ENCODE assay signal across 8 cellular contexts in genomic region chr2:200860092-200860795, GRCh38. TPM values are rescaled to one million over a fixed set of nuclear protein-coding genes. Genes with fewer than 3 reads are reported as not detected.
DNase-seq lines count a peak whose midpoint lies in the region; ATAC-seq and TF ChIP-seq lines count a peak whose summit lies in the region.

No MANE protein-coding gene starts in this region.

- ATAC-seq in omental fat pad (ENCODE audit: low FRiP score) (no peak), GM18907 (IDR thresholded peaks at IDR 0.05; ENCODE audit: unreplicated experiment) (no peak)

- intact Hi-C loops in esophagus squamous epithelium (cut with DNase I): loop anchor here (5.0 kb wide), 1 partner anchor 48 kb away; the partner anchor contains the start of gene BZW1

- H3K4me1 ChIP-seq in BLaER1 (peaks cover 23% of the 10 kb centered on the region), esophagus squamous epithelium (peaks cover 17 to 74% (median 21%) of the 10 kb centered on the region in 3 donors), osteoblast (ENCODE audit: insufficient read depth, low read length) (peaks cover 25% of the 10 kb centered on the region)

- peaks cover 84% of the 10 kb centered on the region for H3K79me2 ChIP-seq in osteoblast (ENCODE audit: insufficient read depth, low read length)

- WGBS in esophagus squamous epithelium, 2 donors: 26 to 37% methylated on average over 11 to 12 of the region's 12 CpGs

- H3K27me3 Mint-ChIP-seq in T-helper 1 cell treated with Interleukin-12 subunit alpha and Interleukin-12 subunit beta and Interleukin-4 antibody, amounts not matched to agents 30 μg/mL and 1 μg/mL, for 36 hours (ENCODE audit: low read depth): no peaks in the 10 kb centered on the region

- no peaks in the 10 kb centered on the region for H3K9me3 Mint-ChIP-seq in T-helper 1 cell treated with Interleukin-12 subunit alpha and Interleukin-12 subunit beta and Interleukin-4 antibody, amounts not matched to agents 30 μg/mL and 1 μg/mL, for 36 hours

- peaks cover 44% of the 10 kb centered on the region for H3K4me1 Mint-ChIP-seq in T-helper 1 cell treated with Interleukin-12 subunit alpha and Interleukin-12 subunit beta and Interleukin-4 antibody, amounts not matched to agents 30 μg/mL and 1 μg/mL, for 36 hours (ENCODE audit: low read depth)

- DNase-seq in esophagus squamous epithelium (lab: John Stamatoyannopoulos, UW): no peak
- peak; percentile 82 for DNase-seq in osteoblast (ENCODE audit: insufficient read length, low spot score, missing footprints)
- DNase-seq in omental fat pad (ENCODE audit: low spot score): no peak
- no peak for DNase-seq in LoVo (ENCODE audit: low spot score)
- no peak for DNase-seq in COLO829 (ENCODE audit: low spot score)

- H3K4me3 Mint-ChIP-seq in T-helper 1 cell treated with Interleukin-12 subunit alpha and Interleukin-12 subunit beta and Interleukin-4 antibody, amounts not matched to agents 30 μg/mL and 1 μg/mL, for 36 hours: peak overlapping the region; percentile 81

- no peaks in the 10 kb centered on the region for H3K27me3 ChIP-seq in BLaER1
- no peaks in the 10 kb centered on the region for H3K27me3 ChIP-seq in esophagus squamous epithelium
- no peaks in the 10 kb centered on the region for H3K27me3 ChIP-seq in osteoblast (ENCODE audit: insufficient read depth, low read length)

- no peak for TF ChIP-seq CTCF in esophagus squamous epithelium (IDR thresholded peaks at IDR 0.05)
- TF ChIP-seq CTCF in osteoblast (IDR thresholded peaks at IDR 0.05; ENCODE audit: extremely low read depth, low read depth, low read length): no peak
- no peak for TF ChIP-seq CTCF in omental fat pad (IDR thresholded peaks at IDR 0.05)

- H4K20me1 ChIP-seq in BLaER1 (peaks cover 85% of the 10 kb centered on the region), osteoblast (ENCODE audit: insufficient read depth, low read length) (peaks cover 78% of the 10 kb centered on the region)

- peaks cover 64% of the 10 kb centered on the region for H3K36me3 Mint-ChIP-seq in T-helper 1 cell treated with Interleukin-12 subunit alpha and Interleukin-12 subunit beta and Interleukin-4 antibody, amounts not matched to agents 30 μg/mL and 1 μg/mL, for 36 hours (ENCODE audit: low read depth)

- H3K4me2 ChIP-seq in BLaER1: peak overlapping the region; percentile 87
- peak overlapping the region; percentile 91 for H3K4me2 ChIP-seq in osteoblast (ENCODE audit: insufficient read depth, low read length)

- H3K9me3 ChIP-seq in BLaER1 (no peaks in the 10 kb centered on the region), esophagus squamous epithelium (no peaks in the 10 kb centered on the region), osteoblast (ENCODE audit: low read depth, low read length) (no peaks in the 10 kb centered on the region)

- no peak overlapping the region for H2AFZ ChIP-seq in osteoblast (ENCODE audit: low read length)

- no peak for TF ChIP-seq POLR2A in esophagus squamous epithelium (IDR thresholded peaks at IDR 0.05)

- H3K27ac ChIP-seq in BLaER1 (no peak overlapping the region), esophagus squamous epithelium (peak overlapping the region in 3 of 4 donors; percentile 24 to 100 (median 99)), osteoblast (ENCODE audit: low read depth, low read length) (peak overlapping the region; percentile 99)

- peak overlapping the region; percentile 79 for H3K27ac Mint-ChIP-seq in T-helper 1 cell treated with Interleukin-12 subunit alpha and Interleukin-12 subunit beta and Interleukin-4 antibody, amounts not matched to agents 30 μg/mL and 1 μg/mL, for 36 hours

- H3K36me3 ChIP-seq in BLaER1 (peaks cover 58% of the 10 kb centered on the region), esophagus squamous epithelium (peaks cover 38 to 62% (median 41%) of the 10 kb centered on the region in 3 donors), osteoblast (ENCODE audit: insufficient read depth, low read length) (peaks cover 61% of the 10 kb centered on the region)

- H3K4me3 ChIP-seq in BLaER1 (peak overlapping the region; percentile 96), esophagus squamous epithelium (peak overlapping the region in 3 of 4 donors; percentile 81 to 97 (median 91)), osteoblast (ENCODE audit: insufficient read depth, low read length) (peak overlapping the region; percentile 99)

- H3K9ac ChIP-seq in BLaER1: 0 out of 2 replicates have a peak overlapping the region, but pooled peaks have one; percentile 100

RNA-seq across cellular contexts. Expression of gene CLK1, which starts 4.2 kb away (rescaled TPM):
- total RNA-seq in esophagus squamous epithelium (100 to 1,000 TPM in 1 of 4 donors, 10 to 100 TPM in 3; 59.4 to 161 (median 74.7) TPM), osteoblast (73.5 and 77.2 TPM in 2 replicates), omental fat pad (100 to 1,000 TPM; 115 to 224 (median 126) TPM)

RNA-seq across cellular contexts. Expression of gene PPIL3, which starts 28.6 kb away (rescaled TPM):
- total RNA-seq in esophagus squamous epithelium (10 to 100 TPM; 10.2 to 31.5 (median 12.8) TPM), osteoblast (45.2 and 51.6 TPM in 2 replicates), omental fat pad (10 to 100 TPM; 14.7 to 39.6 (median 27.1) TPM)

RNA-seq across cellular contexts. Expression of gene NIF3L1, which starts 28.9 kb away (rescaled TPM):
- 10 to 100 TPM; 13.5 to 24.0 (median 19.2) TPM for total RNA-seq in esophagus squamous epithelium
- total RNA-seq in osteoblast: 20.0 and 22.1 TPM in 2 replicates
- total RNA-seq in omental fat pad: 10 to 100 TPM in 3 of 4 donors, 1 to 10 TPM in 1; 9.2 to 24.1 (median 15.6) TPM

RNA-seq across cellular contexts. Expression of gene BZW1, which starts 48.5 kb away (rescaled TPM):
- total RNA-seq in esophagus squamous epithelium (100 to 1,000 TPM; 129 to 303 (median 251) TPM), osteoblast (590 and 597 TPM in 2 replicates), omental fat pad (100 to 1,000 TPM; 248 to 368 (median 315) TPM)
